20 cellular contexts compared by ENCODE assay signal in the genomic region with DNA sequence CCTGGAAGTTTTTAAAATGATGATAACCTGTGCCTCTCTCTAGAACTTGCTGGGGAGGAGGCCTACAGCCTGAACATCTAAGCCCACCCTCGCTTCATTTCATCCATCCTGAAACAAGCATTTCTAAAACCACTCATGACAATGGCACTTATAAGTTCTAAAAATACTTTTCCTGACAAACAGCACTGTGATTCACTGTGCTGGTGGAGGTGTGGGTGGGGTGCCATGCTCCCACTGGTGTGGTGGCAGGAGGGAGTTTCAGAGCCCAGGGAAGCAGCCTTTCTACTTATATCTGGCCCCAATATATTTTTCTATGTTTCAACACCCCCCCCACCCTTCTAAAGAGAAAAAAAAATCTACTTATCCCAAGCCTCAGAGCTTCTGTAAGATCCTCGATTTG.
"Had no signal": no experiment of that assay in that cellular context is flagged by ENCODE, and none has a peak within 500 bp of the region (broad histone marks: within the 10 kb centered on the region; RNA-seq: fewer than 3 reads in every experiment).

No MANE protein-coding gene starts in this region.

- H3K27me3 Mint-ChIP-seq: naive thymus-derived CD8-positive, alpha-beta T cell; stimulated activated naive CD8-positive, alpha-beta T cell treated with anti-CD3 and anti-CD28 coated beads, Interleukin-15, Interleukin-2, amounts not matched to agents 100 ng/mL and 50 ng/mL, for 24 hours had no signal

- H3K9me3 ChIP-seq: ascending aorta, left ventricle myocardium inferior, mucosa of descending colon, neutrophil had no signal

- ATAC-seq: mucosa of descending colon; naive thymus-derived CD8-positive, alpha-beta T cell; right cardiac atrium had no signal

- H3K36me3 ChIP-seq: ascending aorta, left ventricle myocardium inferior, neutrophil had no signal

- DNase-seq: activated CD4-positive, alpha-beta T cell treated with anti-CD3 and anti-CD28 coated beads, Interleukin-2, amount 50 U/mL, for 1 hour; activated CD4-positive, CD25-positive, alpha-beta regulatory T cell; activated naive CD8-positive, alpha-beta T cell treated with anti-CD3 and anti-CD28 coated beads, Interleukin-2, amount 10 ng/mL, durations not matched to agents 7 days and 5 days; dermis blood vessel endothelial cell; endodermal cell; erythroblast; hippocampal formation; left ventricle myocardium inferior; naive thymus-derived CD8-positive, alpha-beta T cell; right cardiac atrium; small intestine; stimulated activated CD4-positive, alpha-beta T cell treated with anti-CD3 and anti-CD28 coated beads, Interleukin-4, amount 100 ng/mL, for 24 hours; SW 1271 had no signal

- H3K4me3 ChIP-seq: ascending aorta, left ventricle myocardium inferior, mucosa of descending colon had no signal

- H3K27me3 ChIP-seq: ascending aorta, neutrophil had no signal

- H3K27ac Mint-ChIP-seq: activated naive CD8-positive, alpha-beta T cell treated with anti-CD3 and anti-CD28 coated beads, Interleukin-2, amount 10 ng/mL, durations not matched to agents 7 days and 5 days; activated T-helper 1 cell treated with anti-CD3 and anti-CD28 coated beads, Interleukin-12 subunit alpha, Interleukin-12 subunit beta, Interleukin-2, Interleukin-4 antibody, amounts not matched to agents 30 ng/mL and 10 ng/mL and 1 ng/mL, durations not matched to agents 14 hours and 24 hours and 36 hours; endodermal cell; stimulated activated naive CD8-positive, alpha-beta T cell treated with anti-CD3 and anti-CD28 coated beads, Interleukin-15, Interleukin-2, amounts not matched to agents 100 ng/mL and 50 ng/mL, for 24 hours; T-helper 2 cell treated with Interferon-gamma antibody and Interleukin-4, amounts not matched to agents 5 μg/mL and 100 μg/mL, for 36 hours; type B pancreatic cell had no signal

- H3K4me3 Mint-ChIP-seq: activated naive CD8-positive, alpha-beta T cell treated with anti-CD3 and anti-CD28 coated beads, Interleukin-2, amount 10 ng/mL, durations not matched to agents 7 days and 5 days; activated T-helper 1 cell treated with anti-CD3 and anti-CD28 coated beads, Interleukin-12 subunit alpha, Interleukin-12 subunit beta, Interleukin-2, Interleukin-4 antibody, amounts not matched to agents 30 ng/mL and 10 ng/mL and 1 ng/mL, durations not matched to agents 14 hours and 24 hours and 36 hours; endodermal cell; naive thymus-derived CD8-positive, alpha-beta T cell; stimulated activated naive CD8-positive, alpha-beta T cell treated with anti-CD3 and anti-CD28 coated beads, Interleukin-15, Interleukin-2, amounts not matched to agents 100 ng/mL and 50 ng/mL, for 24 hours; T-helper 2 cell treated with Interferon-gamma antibody and Interleukin-4, amounts not matched to agents 5 μg/mL and 100 μg/mL, for 36 hours; type B pancreatic cell had no signal

- H3K27ac ChIP-seq: ascending aorta, left ventricle myocardium inferior, neutrophil had no signal

- H3K9me3 Mint-ChIP-seq: activated naive CD8-positive, alpha-beta T cell treated with anti-CD3 and anti-CD28 coated beads, Interleukin-2, amount 10 ng/mL, durations not matched to agents 7 days and 5 days; activated T-helper 1 cell treated with anti-CD3 and anti-CD28 coated beads, Interleukin-12 subunit alpha, Interleukin-12 subunit beta, Interleukin-2, Interleukin-4 antibody, amounts not matched to agents 30 ng/mL and 10 ng/mL and 1 ng/mL, durations not matched to agents 14 hours and 24 hours and 36 hours; endodermal cell; naive thymus-derived CD8-positive, alpha-beta T cell; stimulated activated naive CD8-positive, alpha-beta T cell treated with anti-CD3 and anti-CD28 coated beads, Interleukin-15, Interleukin-2, amounts not matched to agents 100 ng/mL and 50 ng/mL, for 24 hours; T-helper 2 cell treated with Interferon-gamma antibody and Interleukin-4, amounts not matched to agents 5 μg/mL and 100 μg/mL, for 36 hours; type B pancreatic cell had no signal

- H3K36me3 Mint-ChIP-seq: activated naive CD8-positive, alpha-beta T cell treated with anti-CD3 and anti-CD28 coated beads, Interleukin-2, amount 10 ng/mL, durations not matched to agents 7 days and 5 days; naive thymus-derived CD8-positive, alpha-beta T cell; type B pancreatic cell had no signal

- H3K4me1 ChIP-seq: ascending aorta had no signal

- H3K4me1 Mint-ChIP-seq: activated naive CD8-positive, alpha-beta T cell treated with anti-CD3 and anti-CD28 coated beads, Interleukin-2, amount 10 ng/mL, durations not matched to agents 7 days and 5 days; endodermal cell; naive thymus-derived CD8-positive, alpha-beta T cell had no signal
